In genomic region chr19:37370880-37371661, GRCh38 we compare ENCODE assay signal across 8 cellular contexts. TPM values are rescaled to one million over a fixed set of nuclear protein-coding genes. Genes with fewer than 3 reads are reported as not detected.
A peak's percentile ranks its signal among the peaks of the same experiment; 100 is the strongest.
DNase-seq lines count a peak whose midpoint lies in the region; ATAC-seq and TF ChIP-seq lines count a peak whose summit lies in the region.

ZNF527 (plus strand) TSS chr19:37371099; CDS start chr19:37374199, 3,100 bp downstream.

- H3K4me1 ChIP-seq in thymus (ENCODE audit: control insufficient read depth, insufficient read depth, low read length), result peaks cover 3% of the 10 kb centered on the region

- no peaks in the 10 kb centered on the region for H3K27me3 ChIP-seq in thymus (ENCODE audit: control insufficient read depth, insufficient read depth)

- H3K4me1 Mint-ChIP-seq in osteocyte (ENCODE audit: unreplicated experiment), result peaks cover 15% of the 10 kb centered on the region

- DNase-seq in NCI-H1105 (lab: John Stamatoyannopoulos, UW) (peak; percentile 95), SKM-1 treated with dmso at 0.1 percent for 144 hours (lab: John Stamatoyannopoulos, UW; ENCODE audit: unreplicated experiment) (peak; percentile 97), Right ventricle myocardium inferior (ENCODE audit: missing footprints) (peak; percentile 98), osteocyte (ENCODE audit: extremely low spot score, unreplicated experiment) (peak; percentile 98)
- DNase-seq in activated naive CD8-positive, alpha-beta T cell treated with anti-CD3 and anti-CD28 coated beads, Interleukin-2, amount 50 U/mL, for 16 hours (ENCODE audit: low read depth, low spot score), result peak; percentile 91

- intact Hi-C loops in Right ventricle myocardium inferior (cut with DNase I), result loop anchor here (2.0 to 5.0 kb wide), 5 partner anchors 36 to 454 kb away; partner anchors contain the start of genes ZNF383, ZNF568, ZNF569 and ZNF829

- H3K36me3 ChIP-seq in thymus (ENCODE audit: control insufficient read depth, insufficient read depth), result peaks cover 17% of the 10 kb centered on the region

- H3K9me3 ChIP-seq in thymus (ENCODE audit: control insufficient read depth), result peaks cover under 1% of the 10 kb centered on the region

- H3K4me3 Mint-ChIP-seq in osteocyte (ENCODE audit: unreplicated experiment), result peak within 1 kb of the TSS; percentile 99

- 3% methylated on average over 58 of the region's 58 CpGs for WGBS in thymus

- TF ChIP-seq CTCF in osteocyte (IDR thresholded peaks at IDR 0.05), result no peak

- no peaks in the 10 kb centered on the region for H3K36me3 Mint-ChIP-seq in osteocyte (ENCODE audit: unreplicated experiment)

- TF ChIP-seq POLR2A in GM10847 (IDR thresholded peaks at IDR 0.05; ENCODE audit: extremely low read depth, insufficient read length), result peak; percentile 83

- ATAC-seq in HG02623 (IDR thresholded peaks at IDR 0.05; ENCODE audit: unreplicated experiment) (peak; percentile 98), Right ventricle myocardium inferior (peak; percentile 99)

- peaks cover 7% of the 10 kb centered on the region for H3K9me3 Mint-ChIP-seq in osteocyte (ENCODE audit: unreplicated experiment)

- H3K27me3 Mint-ChIP-seq in osteocyte (ENCODE audit: unreplicated experiment), result no peaks in the 10 kb centered on the region

- peak within 1 kb of the TSS; percentile 96 for H3K27ac Mint-ChIP-seq in osteocyte (ENCODE audit: unreplicated experiment)

- H3K27ac ChIP-seq in thymus (ENCODE audit: low read depth), result peak within 1 kb of the TSS; percentile 71

- H3K4me3 ChIP-seq in thymus (ENCODE audit: low read length), result peak within 1 kb of the TSS; percentile 50

RNA-seq across cellular contexts. Expression of gene ZNF527, which starts in this region (rescaled TPM):
- total RNA-seq in Right ventricle myocardium inferior, result 5.6 TPM
- 5.8 and 7.3 TPM in 2 replicates for total RNA-seq in osteocyte
- 4.9 TPM for polyA plus RNA-seq in thymus

Comparison
In these comparisons a context has a peak if more than half of its experiments do, and no peak if none do; other contexts are left out.
1. Peak in every context shown above with its lines: DNase-seq, ATAC-seq, H3K4me3 ChIP-seq and H3K27ac ChIP-seq.